9 cellular contexts compared by ENCODE assay signal in genomic region chr1:2050482-2050792, GRCh38. TPM values are rescaled to one million over a fixed set of nuclear protein-coding genes. Genes with fewer than 3 reads are reported as not detected.
DNase-seq lines count a peak whose midpoint lies in the region; ATAC-seq and TF ChIP-seq lines count a peak whose summit lies in the region.
"Had no signal": no experiment of that assay in that cellular context is flagged by ENCODE, and none has a peak within 500 bp of the region (broad histone marks: within the 10 kb centered on the region; RNA-seq: fewer than 3 reads in every experiment).

No MANE protein-coding gene starts in this region.

- H3K4me3 ChIP-seq in adrenal gland: peak overlapping the region in 3 of 4 donors; percentile 27 to 92 (median 68)
- H3K4me3 ChIP-seq in right lobe of liver: peak overlapping the region; percentile 72 to 79 (median 75)
- no peak overlapping the region for H3K4me3 ChIP-seq in SJCRH30

- H3K36me3 ChIP-seq in adrenal gland (replicated peaks in 1 of 2): no peaks in the 10 kb centered on the region
- H3K36me3 ChIP-seq in right lobe of liver: peaks cover 0 to under 1% (median 0%) of the 10 kb centered on the region in 4 donors
- no peaks in the 10 kb centered on the region for H3K36me3 ChIP-seq in SJCRH30

- ATAC-seq in stimulated activated naive CD8-positive, alpha-beta T cell treated with anti-CD3 and anti-CD28 coated beads, Interleukin-15, Interleukin-2, amounts not matched to agents 100 U/mL and 50 U/mL, for 24 hours: no peak
- no peak for ATAC-seq in right lobe of liver

- H3K9me3 Mint-ChIP-seq in stimulated activated naive CD8-positive, alpha-beta T cell treated with anti-CD3 and anti-CD28 coated beads, Interleukin-15, Interleukin-2, amounts not matched to agents 100 ng/mL and 50 ng/mL, for 24 hours: no peaks in the 10 kb centered on the region
- no peaks in the 10 kb centered on the region for H3K9me3 Mint-ChIP-seq in T-helper 2 cell treated with Interferon-gamma antibody and Interleukin-4, amounts not matched to agents 5 μg/mL and 100 μg/mL, for 36 hours

- H3K4me1 Mint-ChIP-seq in stimulated activated naive CD8-positive, alpha-beta T cell treated with anti-CD3 and anti-CD28 coated beads, Interleukin-15, Interleukin-2, amounts not matched to agents 100 ng/mL and 50 ng/mL, for 24 hours (ENCODE audit: low read depth): peaks cover 16% of the 10 kb centered on the region
- H3K4me1 Mint-ChIP-seq in T-helper 2 cell treated with Interferon-gamma antibody and Interleukin-4, amounts not matched to agents 5 μg/mL and 100 μg/mL, for 36 hours (ENCODE audit: low read depth): peaks cover 9% of the 10 kb centered on the region

- H3K27me3 ChIP-seq in adrenal gland (no peaks in the 10 kb centered on the region), right lobe of liver (no peaks in the 10 kb centered on the region), SJCRH30 (peaks cover 25% of the 10 kb centered on the region)

- H3K27me3 Mint-ChIP-seq in stimulated activated naive CD8-positive, alpha-beta T cell treated with anti-CD3 and anti-CD28 coated beads, Interleukin-15, Interleukin-2, amounts not matched to agents 100 ng/mL and 50 ng/mL, for 24 hours: peaks cover 18% of the 10 kb centered on the region
- peaks cover 39% of the 10 kb centered on the region for H3K27me3 Mint-ChIP-seq in T-helper 2 cell treated with Interferon-gamma antibody and Interleukin-4, amounts not matched to agents 5 μg/mL and 100 μg/mL, for 36 hours (ENCODE audit: low read depth)

- no peaks in the 10 kb centered on the region for H3K36me3 Mint-ChIP-seq in stimulated activated naive CD8-positive, alpha-beta T cell treated with anti-CD3 and anti-CD28 coated beads, Interleukin-15, Interleukin-2, amounts not matched to agents 100 ng/mL and 50 ng/mL, for 24 hours (ENCODE audit: low read depth)
- H3K36me3 Mint-ChIP-seq in T-helper 2 cell treated with Interferon-gamma antibody and Interleukin-4, amounts not matched to agents 5 μg/mL and 100 μg/mL, for 36 hours (ENCODE audit: low read depth): no peaks in the 10 kb centered on the region

- TF ChIP-seq POLR2A in adrenal gland (IDR thresholded peaks at IDR 0.05) (no peak), right lobe of liver (IDR thresholded peaks at IDR 0.05) (no peak)

- no peak overlapping the region for H3K27ac Mint-ChIP-seq in stimulated activated naive CD8-positive, alpha-beta T cell treated with anti-CD3 and anti-CD28 coated beads, Interleukin-15, Interleukin-2, amounts not matched to agents 100 ng/mL and 50 ng/mL, for 24 hours
- no peak overlapping the region for H3K27ac Mint-ChIP-seq in T-helper 2 cell treated with Interferon-gamma antibody and Interleukin-4, amounts not matched to agents 5 μg/mL and 100 μg/mL, for 36 hours

- peak overlapping the region; percentile 48 for H3K4me3 Mint-ChIP-seq in stimulated activated naive CD8-positive, alpha-beta T cell treated with anti-CD3 and anti-CD28 coated beads, Interleukin-15, Interleukin-2, amounts not matched to agents 100 ng/mL and 50 ng/mL, for 24 hours
- no peak overlapping the region for H3K4me3 Mint-ChIP-seq in T-helper 2 cell treated with Interferon-gamma antibody and Interleukin-4, amounts not matched to agents 5 μg/mL and 100 μg/mL, for 36 hours

- no peaks in the 10 kb centered on the region for H3K9me3 ChIP-seq in adrenal gland (replicated peaks in 1 of 3)
- H3K9me3 ChIP-seq in right lobe of liver: no peaks in the 10 kb centered on the region
- H3K9me3 ChIP-seq in SJCRH30 (replicated peaks): no peaks in the 10 kb centered on the region

- DNase-seq in stimulated activated naive CD8-positive, alpha-beta T cell treated with anti-CD3 and anti-CD28 coated beads, Interleukin-15, Interleukin-2, amounts not matched to agents 100 U/mL and 50 U/mL, for 24 hours: no peak
- DNase-seq in adrenal gland (peak in 3 of 7 donors; percentile 37 to 65 (median 48)), right lobe of liver (peak in 1 of 3 donors; percentile 49), GDM1 (lab: John Stamatoyannopoulos, UW) (no peak), SJCRH30 (no peak), SHP77 treated with DMSO at 0.1 percent for 48 hours (lab: John Stamatoyannopoulos, UW) (no peak)
- DNase-seq in T-helper 2 cell treated with Interferon-gamma antibody and Interleukin-4, amounts not matched to agents 5 μg/mL and 100 μg/mL, for 36 hours (ENCODE audit: low spot score): no peak
- DNase-seq: Karpas-422 had no signal

- H3K4me1 ChIP-seq in adrenal gland (replicated peaks in 1 of 2) (peaks cover 13 to 31% of the 10 kb centered on the region in 2 donors), right lobe of liver (peaks cover 0 to 31% (median 8%) of the 10 kb centered on the region in 4 donors), SJCRH30 (no peaks in the 10 kb centered on the region)

- TF ChIP-seq CTCF in adrenal gland (IDR thresholded peaks at IDR 0.05) (no peak), right lobe of liver (IDR thresholded peaks at IDR 0.05) (no peak)

- WGBS in adrenal gland, 4 donors: 1 to 2% methylated on average over 29 to 45 of the region's 45 CpGs; no CpG with 5 or more reads in 2 of the 4 donors
- WGBS in right lobe of liver (ENCODE audit: insufficient coverage, low coverage, low lambda C conversion rate, missing lambda C conversion rate): no CpG with 5 or more reads among the region's 45 CpGs

- intact Hi-C loops in adrenal gland (cut with DNase I): no loop called here
- intact Hi-C loops in right lobe of liver (cut with DNase I): no loop called here

- H3K27ac ChIP-seq in adrenal gland (peak overlapping the region in 2 of 5 donors; percentile 44 to 87), right lobe of liver (peak overlapping the region in 1 of 3 donors; percentile 75), SJCRH30 (no peak overlapping the region)

RNA-seq across cellular contexts. Expression of gene PRKCZ, which starts 0.2 kb away (rescaled TPM):
- total RNA-seq in adrenal gland: 10 to 100 TPM; 20.6 to 39.2 (median 25.4) TPM
- 10 to 100 TPM; 16.3 to 50.5 (median 34.5) TPM for polyA plus RNA-seq in adrenal gland
- total RNA-seq in right lobe of liver: 10 to 100 TPM; 10.3 to 20.1 (median 15.8) TPM
- total RNA-seq in SJCRH30 (2014; rRNA removed; shearing (Covaris generic)): 0.56 and 0.83 TPM in 2 replicates

RNA-seq across cellular contexts. Expression of gene GABRD, which starts 31.3 kb away (rescaled TPM):
- total RNA-seq in adrenal gland (1 to 10 TPM in 7 of 8 donors, not detected in 1; 1.2 to 4.4 (median 3.0) TPM), right lobe of liver (under 1 TPM in 1 of 6 experiments, not detected in 5; 0.55 TPM)
- 1 to 10 TPM in 2 of 3 donors, under 1 TPM in 1; 0.75 to 6.6 (median 5.2) TPM for polyA plus RNA-seq in adrenal gland
- not detected in 2 replicates for total RNA-seq in SJCRH30 (2014; rRNA removed; shearing (Covaris generic))

RNA-seq across cellular contexts. Expression of gene CFAP74, which starts 46.9 kb away (rescaled TPM):
- 1 to 10 TPM in 6 of 8 donors, under 1 TPM in 1, not detected in 1; 0.11 to 7.6 (median 2.8) TPM for total RNA-seq in adrenal gland
- polyA plus RNA-seq in adrenal gland: 1 to 10 TPM in 2 of 3 donors, under 1 TPM in 1; 0.88 to 6.0 (median 4.0) TPM
- 1 to 10 TPM in 2 of 6 experiments, under 1 TPM in 3, not detected in 1; 0.16 to 3.5 (median 0.32) TPM for total RNA-seq in right lobe of liver
- total RNA-seq in SJCRH30 (2014; rRNA removed; shearing (Covaris generic)): not detected in 2 replicates
